1 cellular context compared by ENCODE assay signal in the genomic region with DNA sequence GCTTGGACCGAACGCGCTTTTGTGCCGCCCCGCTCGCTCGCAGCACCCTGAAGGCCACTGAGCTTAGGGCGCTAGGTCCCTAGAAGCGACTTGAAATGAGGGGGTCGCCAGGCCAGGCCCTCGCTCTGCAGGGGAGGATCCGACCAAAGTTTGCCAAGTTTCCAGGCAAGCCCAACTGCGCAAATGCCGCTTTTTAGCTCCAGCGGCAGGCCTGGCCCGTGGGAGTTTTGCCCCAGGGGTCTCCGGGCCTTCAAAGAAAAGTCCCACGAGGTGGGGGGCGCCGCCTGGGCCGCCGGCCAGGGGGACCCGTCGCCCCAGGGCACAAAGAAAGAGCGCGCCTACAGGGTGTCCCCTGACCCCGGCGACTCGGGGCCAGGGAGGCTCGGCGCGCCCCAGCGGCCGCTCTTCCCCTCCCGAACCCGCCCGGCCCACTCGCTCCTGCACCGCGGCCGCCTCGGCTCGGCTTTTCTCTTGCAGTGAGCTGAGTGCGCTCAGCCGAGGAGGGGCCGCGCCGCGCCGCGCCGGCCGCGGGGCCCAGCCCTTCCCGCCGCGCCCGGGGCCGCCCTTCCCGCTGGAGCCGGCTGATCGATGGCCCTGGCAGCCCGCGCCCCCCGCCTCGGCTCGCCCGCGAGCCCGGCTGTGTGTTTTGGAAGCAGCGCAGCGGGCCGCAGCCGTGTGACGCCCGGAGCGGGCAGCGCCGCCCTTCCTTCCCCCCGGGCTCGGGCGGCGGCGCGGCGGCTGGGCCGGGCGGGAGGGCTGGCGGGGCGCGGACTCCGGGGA.
TF ChIP-seq lines count a peak whose summit lies in the region.

No MANE protein-coding gene starts in this region.

TF ChIP-seq in HepG2, 621 proteins besides CTCF, POLR2A, EP300 and RAD21 (continued from another document and continues in another):
- TF ChIP-seq, protein P1, sequence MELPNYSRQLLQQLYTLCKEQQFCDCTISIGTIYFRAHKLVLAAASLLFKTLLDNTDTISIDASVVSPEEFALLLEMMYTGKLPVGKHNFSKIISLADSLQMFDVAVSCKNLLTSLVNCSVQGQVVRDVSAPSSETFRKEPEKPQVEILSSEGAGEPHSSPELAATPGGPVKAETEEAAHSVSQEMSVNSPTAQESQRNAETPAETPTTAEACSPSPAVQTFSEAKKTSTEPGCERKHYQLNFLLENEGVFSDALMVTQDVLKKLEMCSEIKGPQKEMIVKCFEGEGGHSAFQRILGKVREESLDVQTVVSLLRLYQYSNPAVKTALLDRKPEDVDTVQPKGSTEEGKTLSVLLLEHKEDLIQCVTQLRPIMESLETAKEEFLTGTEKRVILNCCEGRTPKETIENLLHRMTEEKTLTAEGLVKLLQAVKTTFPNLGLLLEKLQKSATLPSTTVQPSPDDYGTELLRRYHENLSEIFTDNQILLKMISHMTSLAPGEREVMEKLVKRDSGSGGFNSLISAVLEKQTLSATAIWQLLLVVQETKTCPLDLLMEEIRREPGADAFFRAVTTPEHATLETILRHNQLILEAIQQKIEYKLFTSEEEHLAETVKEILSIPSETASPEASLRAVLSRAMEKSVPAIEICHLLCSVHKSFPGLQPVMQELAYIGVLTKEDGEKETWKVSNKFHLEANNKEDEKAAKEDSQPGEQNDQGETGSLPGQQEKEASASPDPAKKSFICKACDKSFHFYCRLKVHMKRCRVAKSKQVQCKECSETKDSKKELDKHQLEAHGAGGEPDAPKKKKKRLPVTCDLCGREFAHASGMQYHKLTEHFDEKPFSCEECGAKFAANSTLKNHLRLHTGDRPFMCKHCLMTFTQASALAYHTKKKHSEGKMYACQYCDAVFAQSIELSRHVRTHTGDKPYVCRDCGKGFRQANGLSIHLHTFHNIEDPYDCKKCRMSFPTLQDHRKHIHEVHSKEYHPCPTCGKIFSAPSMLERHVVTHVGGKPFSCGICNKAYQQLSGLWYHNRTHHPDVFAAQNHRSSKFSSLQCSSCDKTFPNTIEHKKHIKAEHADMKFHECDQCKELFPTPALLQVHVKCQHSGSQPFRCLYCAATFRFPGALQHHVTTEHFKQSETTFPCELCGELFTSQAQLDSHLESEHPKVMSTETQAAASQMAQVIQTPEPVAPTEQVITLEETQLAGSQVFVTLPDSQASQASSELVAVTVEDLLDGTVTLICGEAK (IDR thresholded peaks at IDR 0.05) = no peak
- TF ChIP-seq, protein P1 (CRISPR knock-in tag; IDR thresholded peaks at IDR 0.05) = 0 out of 2 replicates have a peak, but pooled peaks have one; percentile 38
- no peak for TF ChIP-seq HBP1 (CRISPR knock-in tag; IDR thresholded peaks at IDR 0.05; ENCODE audit: low read depth)
- TF ChIP-seq, protein P2, sequence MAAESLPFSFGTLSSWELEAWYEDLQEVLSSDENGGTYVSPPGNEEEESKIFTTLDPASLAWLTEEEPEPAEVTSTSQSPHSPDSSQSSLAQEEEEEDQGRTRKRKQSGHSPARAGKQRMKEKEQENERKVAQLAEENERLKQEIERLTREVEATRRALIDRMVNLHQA (CRISPR knock-in tag; IDR thresholded peaks at IDR 0.05) = no peak
- TF ChIP-seq ZBTB34 (CRISPR knock-in tag; IDR thresholded peaks at IDR 0.05) = no peak
- no peak; the same call in 1 of the 2 replicates for TF ChIP-seq MEIS2 (CRISPR knock-in tag; IDR thresholded peaks at IDR 0.05)
- no peak for TF ChIP-seq TARDBP (CRISPR knock-in tag; IDR thresholded peaks at IDR 0.05)
- TF ChIP-seq, protein P3, sequence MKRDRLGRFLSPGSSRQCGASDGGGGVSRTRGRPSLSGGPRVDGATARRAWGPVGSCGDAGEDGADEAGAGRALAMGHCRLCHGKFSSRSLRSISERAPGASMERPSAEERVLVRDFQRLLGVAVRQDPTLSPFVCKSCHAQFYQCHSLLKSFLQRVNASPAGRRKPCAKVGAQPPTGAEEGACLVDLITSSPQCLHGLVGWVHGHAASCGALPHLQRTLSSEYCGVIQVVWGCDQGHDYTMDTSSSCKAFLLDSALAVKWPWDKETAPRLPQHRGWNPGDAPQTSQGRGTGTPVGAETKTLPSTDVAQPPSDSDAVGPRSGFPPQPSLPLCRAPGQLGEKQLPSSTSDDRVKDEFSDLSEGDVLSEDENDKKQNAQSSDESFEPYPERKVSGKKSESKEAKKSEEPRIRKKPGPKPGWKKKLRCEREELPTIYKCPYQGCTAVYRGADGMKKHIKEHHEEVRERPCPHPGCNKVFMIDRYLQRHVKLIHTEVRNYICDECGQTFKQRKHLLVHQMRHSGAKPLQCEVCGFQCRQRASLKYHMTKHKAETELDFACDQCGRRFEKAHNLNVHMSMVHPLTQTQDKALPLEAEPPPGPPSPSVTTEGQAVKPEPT (CRISPR knock-in tag; IDR thresholded peaks at IDR 0.05; ENCODE audit: low read depth) = no peak
- no peak; the same call in 1 of the 2 replicates for TF ChIP-seq JDP2 (CRISPR knock-in tag; IDR thresholded peaks at IDR 0.05; ENCODE audit: borderline replicate concordance)
- 0 out of 2 replicates have a peak, but pooled peaks have one; percentile 7 for TF ChIP-seq ZNF768 (CRISPR knock-in tag; IDR thresholded peaks at IDR 0.05)
- no peak for TF ChIP-seq AHR (CRISPR knock-in tag; IDR thresholded peaks at IDR 0.05)
- TF ChIP-seq ZNF816 (CRISPR knock-in tag; IDR thresholded peaks at IDR 0.05; ENCODE audit: borderline replicate concordance) = no peak
- no peak for TF ChIP-seq FOXA3 (CRISPR knock-in tag; IDR thresholded peaks at IDR 0.05)
- no peak for TF ChIP-seq CREM (IDR thresholded peaks at IDR 0.05)
- TF ChIP-seq CREM (CRISPR knock-in tag; IDR thresholded peaks at IDR 0.05) = no peak
- TF ChIP-seq HNF4G (IDR thresholded peaks at IDR 0.05; ENCODE audit: borderline replicate concordance, low read depth, low read length) = no peak
- no peak for TF ChIP-seq HNF4G (CRISPR knock-in tag; IDR thresholded peaks at IDR 0.05; ENCODE audit: borderline replicate concordance, low read depth)
- no peak for TF ChIP-seq ZNF468 (CRISPR knock-in tag; IDR thresholded peaks at IDR 0.05)
- no peak for TF ChIP-seq ZNF3 (CRISPR knock-in tag; IDR thresholded peaks at IDR 0.05)
- TF ChIP-seq SUZ12 (IDR thresholded peaks at IDR 0.05; ENCODE audit: low read depth, low read length) = no peak
- TF ChIP-seq SPEN (CRISPR knock-in tag; IDR thresholded peaks at IDR 0.05; ENCODE audit: low read depth) = peak; percentile 51; the same call in 1 of the 2 replicates
- no peak for TF ChIP-seq BCL3 (CRISPR knock-in tag; IDR thresholded peaks at IDR 0.05)
- no peak for TF ChIP-seq NCOA1 (CRISPR knock-in tag; IDR thresholded peaks at IDR 0.05)
- TF ChIP-seq ZNF556 (CRISPR knock-in tag; IDR thresholded peaks at IDR 0.05; ENCODE audit: borderline replicate concordance) = no peak
- no peak for TF ChIP-seq RBAK (CRISPR knock-in tag; IDR thresholded peaks at IDR 0.05)
- no peak for TF ChIP-seq NKX3-1 (CRISPR knock-in tag; IDR thresholded peaks at IDR 0.05)
- no peak for TF ChIP-seq SALL2 (CRISPR knock-in tag; IDR thresholded peaks at IDR 0.05)
- no peak for TF ChIP-seq HHEX (CRISPR knock-in tag; IDR thresholded peaks at IDR 0.05)
- TF ChIP-seq PLSCR1 (CRISPR knock-in tag; IDR thresholded peaks at IDR 0.05; ENCODE audit: borderline replicate concordance) = no peak
- TF ChIP-seq ZNF138 (CRISPR knock-in tag; IDR thresholded peaks at IDR 0.05; ENCODE audit: low read depth) = no peak
- 0 out of 2 replicates have a peak, but pooled peaks have one; percentile 6 for TF ChIP-seq KMT2B (CRISPR knock-in tag; IDR thresholded peaks at IDR 0.05)
- TF ChIP-seq, protein P4, sequence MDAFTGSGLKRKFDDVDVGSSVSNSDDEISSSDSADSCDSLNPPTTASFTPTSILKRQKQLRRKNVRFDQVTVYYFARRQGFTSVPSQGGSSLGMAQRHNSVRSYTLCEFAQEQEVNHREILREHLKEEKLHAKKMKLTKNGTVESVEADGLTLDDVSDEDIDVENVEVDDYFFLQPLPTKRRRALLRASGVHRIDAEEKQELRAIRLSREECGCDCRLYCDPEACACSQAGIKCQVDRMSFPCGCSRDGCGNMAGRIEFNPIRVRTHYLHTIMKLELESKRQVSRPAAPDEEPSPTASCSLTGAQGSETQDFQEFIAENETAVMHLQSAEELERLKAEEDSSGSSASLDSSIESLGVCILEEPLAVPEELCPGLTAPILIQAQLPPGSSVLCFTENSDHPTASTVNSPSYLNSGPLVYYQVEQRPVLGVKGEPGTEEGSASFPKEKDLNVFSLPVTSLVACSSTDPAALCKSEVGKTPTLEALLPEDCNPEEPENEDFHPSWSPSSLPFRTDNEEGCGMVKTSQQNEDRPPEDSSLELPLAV (CRISPR knock-in tag; conservative IDR thresholded peaks at IDR 0.05; ENCODE audit: low read depth) = no peak
- no peak for TF ChIP-seq ZNF543 (CRISPR knock-in tag; IDR thresholded peaks at IDR 0.05)
- TF ChIP-seq IRF2 (CRISPR knock-in tag; IDR thresholded peaks at IDR 0.05) = no peak; the same call in 1 of the 2 replicates
- TF ChIP-seq SSRP1 (CRISPR knock-in tag; IDR thresholded peaks at IDR 0.05) = no peak
- TF ChIP-seq, protein P5, sequence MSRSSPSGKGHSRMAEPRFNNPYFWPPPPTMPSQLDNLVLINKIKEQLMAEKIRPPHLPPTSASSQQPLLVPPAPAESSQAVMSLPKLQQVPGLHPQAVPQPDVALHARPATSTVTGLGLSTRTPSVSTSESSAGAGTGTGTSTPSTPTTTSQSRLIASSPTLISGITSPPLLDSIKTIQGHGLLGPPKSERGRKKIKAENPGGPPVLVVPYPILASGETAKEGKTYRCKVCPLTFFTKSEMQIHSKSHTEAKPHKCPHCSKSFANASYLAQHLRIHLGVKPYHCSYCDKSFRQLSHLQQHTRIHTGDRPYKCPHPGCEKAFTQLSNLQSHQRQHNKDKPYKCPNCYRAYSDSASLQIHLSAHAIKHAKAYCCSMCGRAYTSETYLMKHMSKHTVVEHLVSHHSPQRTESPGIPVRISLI (CRISPR knock-in tag; IDR thresholded peaks at IDR 0.05; ENCODE audit: borderline replicate concordance) = no peak
- TF ChIP-seq KLF9 (CRISPR knock-in tag; IDR thresholded peaks at IDR 0.05; ENCODE audit: low read depth) = no peak
- TF ChIP-seq ZNF101 (CRISPR knock-in tag; IDR thresholded peaks at IDR 0.05; ENCODE audit: borderline replicate concordance, low read depth) = no peak
- TF ChIP-seq HNRNPK (IDR thresholded peaks at IDR 0.05; ENCODE audit: low read depth, low read length, poor library complexity, severe bottlenecking) = no peak
- TF ChIP-seq NFKB2 (CRISPR knock-in tag; IDR thresholded peaks at IDR 0.05; ENCODE audit: borderline replicate concordance) = 0 out of 2 replicates have a peak, but pooled peaks have one; percentile 47
